In the genomic region with DNA sequence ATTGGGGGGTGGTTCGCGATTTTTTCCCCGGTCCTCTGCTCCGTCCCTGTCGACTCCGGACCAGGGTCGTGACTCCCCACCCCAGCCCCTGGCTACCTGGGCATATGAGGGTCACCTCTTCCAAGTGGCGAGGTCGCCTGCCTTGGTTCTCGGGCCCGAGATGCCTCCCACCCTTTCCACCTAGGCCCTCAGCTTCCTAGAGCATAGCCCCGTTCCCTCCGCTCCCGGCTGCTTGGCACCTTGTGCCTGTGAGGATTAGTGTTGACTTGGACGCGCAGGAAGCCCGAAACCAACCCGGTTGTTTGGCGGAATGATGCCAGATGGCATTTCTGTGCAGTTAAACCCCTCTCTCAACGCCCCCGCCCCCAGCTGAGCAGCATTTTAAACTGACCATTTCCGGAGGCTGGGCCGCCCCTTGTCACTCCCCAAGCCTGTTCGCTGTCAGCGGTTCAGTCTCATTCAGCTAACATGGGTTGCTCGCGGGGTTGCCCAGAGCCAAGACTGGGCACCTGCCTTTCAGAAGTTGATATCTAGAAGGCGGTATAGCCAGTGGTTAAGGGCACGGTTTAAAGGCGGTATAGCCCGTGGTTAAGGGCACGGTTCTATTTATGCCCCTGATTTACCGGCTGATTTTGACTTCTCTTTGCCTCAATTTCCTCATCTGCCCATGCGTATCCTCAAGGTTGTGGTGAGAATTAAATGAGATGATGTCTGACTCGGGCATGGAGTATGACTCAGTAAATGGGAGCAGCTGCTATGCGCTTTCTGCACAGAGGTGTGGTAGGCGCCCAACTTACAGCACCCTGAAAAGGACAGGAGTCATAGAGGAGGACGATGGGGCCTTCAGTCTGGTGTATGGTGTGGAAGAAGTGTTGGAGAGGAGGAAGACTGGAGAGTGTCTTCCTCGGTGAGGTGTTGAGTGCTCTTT, we compare ENCODE assay signal across 8 cellular contexts. TPM values are rescaled to one million over a fixed set of nuclear protein-coding genes. Genes with fewer than 3 reads are reported as not detected.
DNase-seq lines count a peak whose midpoint lies in the region; FAIRE-seq and TF ChIP-seq lines count a peak whose summit lies in the region.

No MANE protein-coding gene starts in this region.

- peak overlapping the region; percentile 96 for H3K4me3 Mint-ChIP-seq in activated T-helper 2 cell treated with anti-CD3 and anti-CD28 coated beads, Interferon-gamma antibody, Interleukin-2, Interleukin-4, amounts not matched to agents 10 μg/mL and 5 μg/mL and 100 μg/mL, durations not matched to agents 14 hours and 24 hours and 36 hours (ENCODE audit: low read depth)

- H3K36me3 Mint-ChIP-seq in activated T-helper 2 cell treated with anti-CD3 and anti-CD28 coated beads, Interferon-gamma antibody, Interleukin-2, Interleukin-4, amounts not matched to agents 10 μg/mL and 5 μg/mL and 100 μg/mL, durations not matched to agents 14 hours and 24 hours and 36 hours (ENCODE audit: low read depth), result peaks cover 31% of the 10 kb centered on the region

- H3K9me3 Mint-ChIP-seq in activated T-helper 2 cell treated with anti-CD3 and anti-CD28 coated beads, Interferon-gamma antibody, Interleukin-2, Interleukin-4, amounts not matched to agents 10 μg/mL and 5 μg/mL and 100 μg/mL, durations not matched to agents 14 hours and 24 hours and 36 hours, result no peaks in the 10 kb centered on the region

- intact Hi-C loops in activated T-helper 2 cell treated with anti-CD3 and anti-CD28 coated beads, Interferon-gamma antibody, Interleukin-2, Interleukin-4, amounts not matched to agents 10 μg/mL and 5 μg/mL and 100 μg/mL, durations not matched to agents 14 hours and 24 hours and 36 hours (cut with micrococcal nuclease), result loop anchor here (5.0 kb wide), 1 partner anchor 332 kb away; a partner anchor contains a TSS
- intact Hi-C loops in cardiac septum (cut with DNase I) (no loop called here), posterior vena cava (cut with DNase I) (no loop called here)

- no peak for FAIRE-seq in H54 (lab: Jason Lieb, UNC)

- TF ChIP-seq POLR2A in H54 (IDR thresholded peaks at IDR 0.05; ENCODE audit: low read depth, low read length), result 0 out of 2 replicates have a peak, but pooled peaks have one; percentile 14

- H3K27ac Mint-ChIP-seq in activated T-helper 2 cell treated with anti-CD3 and anti-CD28 coated beads, Interferon-gamma antibody, Interleukin-2, Interleukin-4, amounts not matched to agents 10 μg/mL and 5 μg/mL and 100 μg/mL, durations not matched to agents 14 hours and 24 hours and 36 hours, result peak overlapping the region; percentile 90

- H3K27me3 Mint-ChIP-seq in activated T-helper 2 cell treated with anti-CD3 and anti-CD28 coated beads, Interferon-gamma antibody, Interleukin-2, Interleukin-4, amounts not matched to agents 10 μg/mL and 5 μg/mL and 100 μg/mL, durations not matched to agents 14 hours and 24 hours and 36 hours (ENCODE audit: low read depth), result peaks cover 6% of the 10 kb centered on the region

- DNase-seq in NCI-H526 (lab: John Stamatoyannopoulos, UW), result peak; percentile 12 to 56
- DNase-seq in NCI-H526 treated with DMSO at 0.1 percent for 48 hours (lab: John Stamatoyannopoulos, UW), result no peak
- peak; percentile 30 for DNase-seq in H54 (ENCODE audit: insufficient read length, low spot score)
- peak; percentile 22 for DNase-seq in MV-4-11 (lab: John Stamatoyannopoulos, UW)
- DNase-seq in activated T-helper 2 cell treated with anti-CD3 and anti-CD28 coated beads, Interferon-gamma antibody, Interleukin-2, Interleukin-4, amounts not matched to agents 10 μg/mL and 5 μg/mL and 100 μg/mL, durations not matched to agents 14 hours and 24 hours and 36 hours (ENCODE audit: low spot score), result peak; percentile 20
- peak; percentile 75 for DNase-seq in cardiac septum (ENCODE audit: low spot score)
- peak; percentile 77 for DNase-seq in posterior vena cava (ENCODE audit: low spot score)
- no peak for DNase-seq in NCI-H187 (lab: John Stamatoyannopoulos, UW)

- peaks cover 29% of the 10 kb centered on the region for H3K4me1 Mint-ChIP-seq in activated T-helper 2 cell treated with anti-CD3 and anti-CD28 coated beads, Interferon-gamma antibody, Interleukin-2, Interleukin-4, amounts not matched to agents 10 μg/mL and 5 μg/mL and 100 μg/mL, durations not matched to agents 14 hours and 24 hours and 36 hours (ENCODE audit: low read depth)

RNA-seq across cellular contexts. Expression of a gene that starts 0.6 kb away (rescaled TPM):
- 105 and 108 TPM in 2 replicates for total RNA-seq in activated T-helper 2 cell treated with anti-CD3 and anti-CD28 coated beads, Interferon-gamma antibody, Interleukin-2, Interleukin-4, amounts not matched to agents 10 μg/mL and 5 μg/mL and 100 μg/mL, durations not matched to agents 14 hours and 24 hours and 36 hours
- total RNA-seq in cardiac septum, result 13.5 TPM
- 10 to 100 TPM; 11.8 to 22.4 TPM for total RNA-seq in posterior vena cava

Comparison
In these comparisons a context has a peak if more than half of its experiments do, and no peak if none do; other contexts are left out.
1. DNase-seq: peak in NCI-H526 (2 of 2), H54 (single experiment), MV-4-11 (single experiment), activated T-helper 2 cell treated with anti-CD3 and anti-CD28 coated beads, Interferon-gamma antibody, Interleukin-2, Interleukin-4, amounts not matched to agents 10 μg/mL and 5 μg/mL and 100 μg/mL, durations not matched to agents 14 hours and 24 hours and 36 hours (single experiment), cardiac septum (single experiment) and posterior vena cava (single experiment); none in NCI-H526 treated with DMSO at 0.1 percent for 48 hours (single experiment) and NCI-H187 (0 of 2).